ENCODE assay signal across 18 cellular contexts in the genomic region with DNA sequence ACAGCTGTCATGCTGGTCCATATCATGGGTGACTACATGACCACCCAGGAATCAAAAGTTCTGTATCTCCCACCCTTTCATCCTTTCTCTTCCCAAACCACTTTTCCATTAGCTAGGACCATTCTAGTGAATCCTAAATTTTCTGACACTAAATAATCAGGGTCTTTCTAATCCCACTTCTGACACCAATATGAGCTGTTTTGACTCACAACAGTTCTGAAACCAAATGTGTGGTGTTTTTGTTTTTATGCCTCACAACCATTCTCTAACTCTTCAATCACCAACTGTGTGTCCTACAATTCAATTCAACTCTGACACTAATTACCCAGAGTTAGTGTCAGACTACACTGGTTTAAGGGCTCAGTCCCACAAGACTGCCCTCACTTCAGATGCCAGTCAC.
DNase-seq lines count a peak whose midpoint lies in the region; ATAC-seq and TF ChIP-seq lines count a peak whose summit lies in the region.
"Had no signal": no experiment of that assay in that cellular context is flagged by ENCODE, and none has a peak within 500 bp of the region (broad histone marks: within the 10 kb centered on the region; RNA-seq: fewer than 3 reads in every experiment).

No MANE protein-coding gene starts in this region.

- H3K4me3 Mint-ChIP-seq in Caco-2 (ENCODE audit: unreplicated experiment) (peak overlapping the region; percentile 11), endothelial cell (ENCODE audit: unreplicated experiment) (peak overlapping the region; percentile 50)
- no peak overlapping the region for H3K4me3 Mint-ChIP-seq in activated T-helper 2 cell treated with anti-CD3 and anti-CD28 coated beads, Interferon-gamma antibody, Interleukin-2, Interleukin-4, amounts not matched to agents 10 μg/mL and 5 μg/mL and 100 μg/mL, durations not matched to agents 14 hours and 24 hours and 36 hours (ENCODE audit: low read depth)
- H3K4me3 Mint-ChIP-seq: CD4-positive, alpha-beta memory T cell; GM23338; H9 had no signal

- no peak overlapping the region for H3K4me2 ChIP-seq in OCI-LY7 (ENCODE audit: low read length)
- H3K4me2 ChIP-seq: A549, GM23338 had no signal

- TF ChIP-seq CTCF in Caco-2 (IDR thresholded peaks at IDR 0.05; ENCODE audit: insufficient read depth in 1 of 2, low read depth in 1 of 2, low read length in 1 of 2, severe bottlenecking in 1 of 2, unreplicated experiment in 1 of 2) (no peak), endothelial cell (IDR thresholded peaks at IDR 0.05; ENCODE audit: unreplicated experiment) (no peak), OCI-LY7 (conservative IDR thresholded peaks at IDR 0.05; ENCODE audit: low read length) (no peak)

- H3K27me3 Mint-ChIP-seq in Caco-2 (ENCODE audit: insufficient read depth, unreplicated experiment) (no peaks in the 10 kb centered on the region), endothelial cell (ENCODE audit: unreplicated experiment) (peaks cover 2% of the 10 kb centered on the region)
- H3K27me3 Mint-ChIP-seq in activated T-helper 2 cell treated with anti-CD3 and anti-CD28 coated beads, Interferon-gamma antibody, Interleukin-2, Interleukin-4, amounts not matched to agents 10 μg/mL and 5 μg/mL and 100 μg/mL, durations not matched to agents 14 hours and 24 hours and 36 hours (ENCODE audit: low read depth), result no peaks in the 10 kb centered on the region
- H3K27me3 Mint-ChIP-seq: CD4-positive, alpha-beta memory T cell had no signal

- H3K79me2 ChIP-seq in OCI-LY7 (ENCODE audit: insufficient read depth, low read depth, low read length), result no peaks in the 10 kb centered on the region

- CTCF ChIA-PET in Caco-2 (lab: Charles Lee) (interaction anchor here (0.6 to 2.4 kb wide), 2 partner anchors 13 to 131 kb away, joined by 3 to 8 read pairs; no protein-coding TSS in a partner anchor), OCI-LY7 (lab: Charles Lee; ENCODE audit: unreplicated experiment) (no interaction called here)

- H3K27me3 ChIP-seq in Caco-2 (replicated peaks; ENCODE audit: control insufficient read depth, insufficient read depth, low read length), result no peaks in the 10 kb centered on the region

- peaks cover 92% of the 10 kb centered on the region for H3K36me3 Mint-ChIP-seq in Caco-2 (ENCODE audit: insufficient read depth, unreplicated experiment)
- peaks cover 68% of the 10 kb centered on the region for H3K36me3 Mint-ChIP-seq in activated T-helper 2 cell treated with anti-CD3 and anti-CD28 coated beads, Interferon-gamma antibody, Interleukin-2, Interleukin-4, amounts not matched to agents 10 μg/mL and 5 μg/mL and 100 μg/mL, durations not matched to agents 14 hours and 24 hours and 36 hours (ENCODE audit: low read depth)
- peaks cover 16% of the 10 kb centered on the region for H3K36me3 Mint-ChIP-seq in endothelial cell (ENCODE audit: low read depth, unreplicated experiment)

- H3K9me3 ChIP-seq in Caco-2, result no peaks in the 10 kb centered on the region
- peaks cover 10% of the 10 kb centered on the region; the same call in 1 of the 2 replicates for H3K9me3 ChIP-seq in OCI-LY7 (ENCODE audit: low read length)
- H3K9me3 ChIP-seq: A549 had no signal

- peaks cover 27% of the 10 kb centered on the region for H3K4me1 ChIP-seq in Caco-2
- H3K4me1 ChIP-seq in OCI-LY7 (ENCODE audit: insufficient read depth, low read length, poor library complexity, severe bottlenecking), result no peaks in the 10 kb centered on the region

- no peaks in the 10 kb centered on the region for H3K9me2 ChIP-seq in OCI-LY7 (ENCODE audit: insufficient read depth, low read length)

- BruUV-seq in Caco-2 (replicated peaks; lab: Mats Ljungman, UMichigan) (no TSS peak), OCI-LY7 (replicated peaks; lab: Mats Ljungman, UMichigan) (no TSS peak)

- H3K36me3 ChIP-seq in Caco-2 (ENCODE audit: control insufficient read depth, insufficient read depth, low read length) (no peaks in the 10 kb centered on the region; the same call in 1 of the 2 replicates), OCI-LY7 (ENCODE audit: insufficient read depth, low read length) (no peaks in the 10 kb centered on the region)

- DNase-seq in Caco-2 (no peak), endothelial cell (ENCODE audit: low spot score) (no peak), OCI-LY7 (ENCODE audit: low spot score) (no peak)
- no peak for DNase-seq in activated T-helper 2 cell treated with anti-CD3 and anti-CD28 coated beads, Interferon-gamma antibody, Interleukin-2, Interleukin-4, amounts not matched to agents 10 μg/mL and 5 μg/mL and 100 μg/mL, durations not matched to agents 14 hours and 24 hours and 36 hours (ENCODE audit: low spot score)
- no peak for DNase-seq in effector CD4-positive, alpha-beta T cell
- DNase-seq: 8988T; ACHN; C1 segment of cervical spinal cord; CD4-positive, alpha-beta memory T cell; COR-L47; DMS153; DND-41; H9 had no signal

- H3K27ac ChIP-seq in OCI-LY7 (ENCODE audit: low read depth, low read length, poor library complexity, severe bottlenecking), result no peak overlapping the region
- H3K27ac ChIP-seq: A549 had no signal

- H3K4me3 ChIP-seq in Caco-2 (ENCODE audit: low read depth, low read length), result no peak overlapping the region
- no peak overlapping the region for H3K4me3 ChIP-seq in OCI-LY7 (ENCODE audit: low read depth, low read length, poor library complexity, severe bottlenecking)
- H3K4me3 ChIP-seq: A549, GM23338 had no signal

- H3K27ac Mint-ChIP-seq in Caco-2 (ENCODE audit: unreplicated experiment), result peak overlapping the region; percentile 57
- peak overlapping the region; percentile 30 for H3K27ac Mint-ChIP-seq in activated T-helper 2 cell treated with anti-CD3 and anti-CD28 coated beads, Interferon-gamma antibody, Interleukin-2, Interleukin-4, amounts not matched to agents 10 μg/mL and 5 μg/mL and 100 μg/mL, durations not matched to agents 14 hours and 24 hours and 36 hours
- H3K27ac Mint-ChIP-seq in endothelial cell (ENCODE audit: unreplicated experiment), result no peak overlapping the region
- H3K27ac Mint-ChIP-seq: CD4-positive, alpha-beta memory T cell; GM23338; H9 had no signal

- POLR2A ChIA-PET in Caco-2 (lab: Charles Lee), result no interaction called here
- POLR2A ChIA-PET in OCI-LY7 (lab: Charles Lee), result interaction anchor here (0.6 kb wide), 2 partner anchors 9 to 1136 kb away, joined by 3 read pairs; no protein-coding TSS in a partner anchor

- no peaks in the 10 kb centered on the region for H4K20me1 ChIP-seq in OCI-LY7 (ENCODE audit: insufficient read depth, low read length)

- no peak overlapping the region for H2AFZ ChIP-seq in OCI-LY7 (ENCODE audit: low read length)
- H2AFZ ChIP-seq: GM23338 had no signal

- H3K9me3 Mint-ChIP-seq in Caco-2 (ENCODE audit: unreplicated experiment), result peaks cover 30% of the 10 kb centered on the region
- H3K9me3 Mint-ChIP-seq in activated T-helper 2 cell treated with anti-CD3 and anti-CD28 coated beads, Interferon-gamma antibody, Interleukin-2, Interleukin-4, amounts not matched to agents 10 μg/mL and 5 μg/mL and 100 μg/mL, durations not matched to agents 14 hours and 24 hours and 36 hours, result peaks cover 21% of the 10 kb centered on the region
- H3K9me3 Mint-ChIP-seq in endothelial cell (ENCODE audit: unreplicated experiment), result peaks cover 4% of the 10 kb centered on the region

- intact Hi-C loops in Caco-2 (cut with micrococcal nuclease; ENCODE audit: unreplicated experiment) (no loop called here), OCI-LY7 (cut with micrococcal nuclease; ENCODE audit: unreplicated experiment) (no loop called here)
- intact Hi-C loops in activated T-helper 2 cell treated with anti-CD3 and anti-CD28 coated beads, Interferon-gamma antibody, Interleukin-2, Interleukin-4, amounts not matched to agents 10 μg/mL and 5 μg/mL and 100 μg/mL, durations not matched to agents 14 hours and 24 hours and 36 hours (cut with micrococcal nuclease), result no loop called here

- ATAC-seq in GM18520 (IDR thresholded peaks at IDR 0.05; ENCODE audit: unreplicated experiment), result no peak
- no peak for ATAC-seq in GM18498 (IDR thresholded peaks at IDR 0.05; ENCODE audit: unreplicated experiment)
- ATAC-seq: A549, GM23338, HCT116 had no signal

- H3K4me1 Mint-ChIP-seq in Caco-2 (ENCODE audit: low read depth, unreplicated experiment) (peaks cover 49% of the 10 kb centered on the region), endothelial cell (ENCODE audit: unreplicated experiment) (no peaks in the 10 kb centered on the region)
- peaks cover 6% of the 10 kb centered on the region for H3K4me1 Mint-ChIP-seq in activated T-helper 2 cell treated with anti-CD3 and anti-CD28 coated beads, Interferon-gamma antibody, Interleukin-2, Interleukin-4, amounts not matched to agents 10 μg/mL and 5 μg/mL and 100 μg/mL, durations not matched to agents 14 hours and 24 hours and 36 hours (ENCODE audit: low read depth)
